Comparison of ENCODE assay signal across 17 cellular contexts in genomic region chr6:143902827-143903226, GRCh38. TPM values are rescaled to one million over a fixed set of nuclear protein-coding genes. Genes with fewer than 3 reads are reported as not detected.
A peak's percentile ranks its signal among the peaks of the same experiment; 100 is the strongest.
DNase-seq lines count a peak whose midpoint lies in the region; ATAC-seq and TF ChIP-seq lines count a peak whose summit lies in the region.
"Had no signal": no experiment of that assay in that cellular context is flagged by ENCODE, and none has a peak within 500 bp of the region (broad histone marks: within the 10 kb centered on the region; RNA-seq: fewer than 3 reads in every experiment).

No MANE protein-coding gene starts in this region.

- no peak for ATAC-seq in heart left ventricle
- no peak for ATAC-seq in left cardiac atrium
- ATAC-seq in psoas muscle, result no peak
- ATAC-seq in HG03108 (IDR thresholded peaks at IDR 0.05; ENCODE audit: unreplicated experiment), result no peak
- no peak for ATAC-seq in stimulated activated memory B cell treated with anti-CD40 and anti-IgM and Interleukin-4, amounts not matched to agents 10 μg/mL and 1 μg/mL and 100 μg/mL, for 72 hours
- ATAC-seq: Panc1, Right ventricle myocardium inferior had no signal

- TF ChIP-seq CTCF in heart left ventricle (IDR thresholded peaks at IDR 0.05) (no peak), esophagus muscularis mucosa (IDR thresholded peaks at IDR 0.05) (no peak), psoas muscle (IDR thresholded peaks at IDR 0.05) (no peak), type B pancreatic cell (conservative IDR thresholded peaks at IDR 0.05) (no peak)

- no peaks in the 10 kb centered on the region for H3K27me3 Mint-ChIP-seq in type B pancreatic cell
- H3K27me3 Mint-ChIP-seq in stimulated activated memory B cell treated with anti-CD40 and anti-IgM and Interleukin-4, amounts not matched to agents 10 μg/mL and 1 μg/mL and 100 μg/mL, for 72 hours, result no peaks in the 10 kb centered on the region

- 82 to 91% (median 87%) methylated on average over 2 of the region's 2 CpGs for WGBS in heart left ventricle, 4 donors
- WGBS in esophagus muscularis mucosa, result 92% methylated on average over 2 of the region's 2 CpGs
- WGBS in psoas muscle, 3 donors, result 71 to 93% (median 77%) methylated on average over 2 of the region's 2 CpGs
- WGBS in urinary bladder, result 85% methylated on average over 2 of the region's 2 CpGs

- no peak for TF ChIP-seq EP300 in esophagus muscularis mucosa (IDR thresholded peaks at IDR 0.05)

- peaks cover 0 to 24% (median 17%) of the 10 kb centered on the region in 12 donors for H3K4me1 ChIP-seq in heart left ventricle
- H3K4me1 ChIP-seq in esophagus muscularis mucosa, result peaks cover 14 to 18% (median 16%) of the 10 kb centered on the region in 4 donors
- no peaks in the 10 kb centered on the region for H3K4me1 ChIP-seq in psoas muscle
- H3K4me1 ChIP-seq in urinary bladder (ENCODE audit: insufficient read depth), result no peaks in the 10 kb centered on the region

- peaks cover 0 to 3% (median 0%) of the 10 kb centered on the region in 12 donors for H3K9me3 ChIP-seq in heart left ventricle
- H3K9me3 ChIP-seq in esophagus muscularis mucosa, result no peaks in the 10 kb centered on the region
- H3K9me3 ChIP-seq in psoas muscle, result no peaks in the 10 kb centered on the region

- H3K4me3 Mint-ChIP-seq in type B pancreatic cell, result no peak overlapping the region
- no peak overlapping the region for H3K4me3 Mint-ChIP-seq in stimulated activated memory B cell treated with anti-CD40 and anti-IgM and Interleukin-4, amounts not matched to agents 10 μg/mL and 1 μg/mL and 100 μg/mL, for 72 hours

- TF ChIP-seq POLR2A in heart left ventricle (IDR thresholded peaks at IDR 0.05), result no peak
- no peak for TF ChIP-seq POLR2A in esophagus muscularis mucosa (IDR thresholded peaks at IDR 0.05; ENCODE audit: low read depth)

- H3K36me3 ChIP-seq in heart left ventricle, result no peaks in the 10 kb centered on the region
- H3K36me3 ChIP-seq in esophagus muscularis mucosa, result no peaks in the 10 kb centered on the region
- H3K36me3 ChIP-seq in psoas muscle (ENCODE audit: insufficient read depth in 1 of 2, low read depth in 1 of 2), result no peaks in the 10 kb centered on the region
- H3K36me3 ChIP-seq in urinary bladder (ENCODE audit: insufficient read depth), result no peaks in the 10 kb centered on the region

- intact Hi-C loops in heart left ventricle (cut with DNase I), result no loop called here
- intact Hi-C loops in left cardiac atrium (cut with DNase I), result no loop called here
- intact Hi-C loops in esophagus muscularis mucosa (cut with DNase I), result no loop called here
- intact Hi-C loops in psoas muscle (cut with DNase I), result no loop called here

- H3K27me3 ChIP-seq in heart left ventricle (no peaks in the 10 kb centered on the region), esophagus muscularis mucosa (no peaks in the 10 kb centered on the region), psoas muscle (ENCODE audit: insufficient read depth in 3 of 3, low read length in 2 of 3) (no peaks in the 10 kb centered on the region)

- DNase-seq in heart left ventricle (no peak), left cardiac atrium (no peak), esophagus muscularis mucosa (ENCODE audit: extremely low spot score) (no peak), psoas muscle (no peak), type B pancreatic cell (ENCODE audit: extremely low spot score, unreplicated experiment) (no peak)
- DNase-seq: 8988T, C1 segment of cervical spinal cord, DMS 273 treated with DMSO at 0.1 percent for 48 hours, NCI-H1105 treated with DMSO at 0.1 percent for 48 hours, NCI-H187, NCI-H774 had no signal

- peaks cover 6% of the 10 kb centered on the region for H3K4me1 Mint-ChIP-seq in type B pancreatic cell (ENCODE audit: unreplicated experiment)
- peaks cover 6% of the 10 kb centered on the region for H3K4me1 Mint-ChIP-seq in stimulated activated memory B cell treated with anti-CD40 and anti-IgM and Interleukin-4, amounts not matched to agents 10 μg/mL and 1 μg/mL and 100 μg/mL, for 72 hours

- no peak overlapping the region for H3K4me3 ChIP-seq in heart left ventricle
- no peak overlapping the region for H3K4me3 ChIP-seq in esophagus muscularis mucosa
- no peak overlapping the region for H3K4me3 ChIP-seq in psoas muscle
- no peak overlapping the region for H3K4me3 ChIP-seq in urinary bladder (ENCODE audit: low read depth, low read length)

- H3K9me3 Mint-ChIP-seq in type B pancreatic cell, result no peaks in the 10 kb centered on the region
- peaks cover 7% of the 10 kb centered on the region for H3K9me3 Mint-ChIP-seq in stimulated activated memory B cell treated with anti-CD40 and anti-IgM and Interleukin-4, amounts not matched to agents 10 μg/mL and 1 μg/mL and 100 μg/mL, for 72 hours

- H3K27ac ChIP-seq in heart left ventricle, result peak overlapping the region in 7 of 12 donors; percentile 47 to 76 (median 67)
- peak overlapping the region; percentile 48 to 68 (median 58) for H3K27ac ChIP-seq in esophagus muscularis mucosa (replicated peaks in 1 of 4)
- H3K27ac ChIP-seq in psoas muscle, result peak overlapping the region; percentile 15
- peak overlapping the region; percentile 52 for H3K27ac ChIP-seq in urinary bladder (ENCODE audit: low read depth)

- H3K36me3 Mint-ChIP-seq in type B pancreatic cell, result no peaks in the 10 kb centered on the region
- peaks cover 23% of the 10 kb centered on the region for H3K36me3 Mint-ChIP-seq in stimulated activated memory B cell treated with anti-CD40 and anti-IgM and Interleukin-4, amounts not matched to agents 10 μg/mL and 1 μg/mL and 100 μg/mL, for 72 hours

- H3K27ac Mint-ChIP-seq in type B pancreatic cell, result no peak overlapping the region
- H3K27ac Mint-ChIP-seq in stimulated activated memory B cell treated with anti-CD40 and anti-IgM and Interleukin-4, amounts not matched to agents 10 μg/mL and 1 μg/mL and 100 μg/mL, for 72 hours, result no peak overlapping the region

RNA-seq across cellular contexts. Expression of gene ZC2HC1B, which starts 38.6 kb away (rescaled TPM):
- total RNA-seq in heart left ventricle (under 1 TPM in 1 of 9 donors, not detected in 8; 0.25 TPM), left cardiac atrium (not detected), esophagus muscularis mucosa (not detected), psoas muscle (under 1 TPM in 1 of 4 donors, not detected in 3; 0.56 TPM), urinary bladder (not detected), type B pancreatic cell (ENCODE audit: low replicate concordance) (0.34 TPM in 1 of 2 replicates, not detected in the other)
- polyA plus RNA-seq in heart left ventricle (not detected), psoas muscle (not detected), urinary bladder (not detected)
- total RNA-seq: NCI-H460, Right ventricle myocardium inferior had no signal

RNA-seq across cellular contexts. Expression of gene LTV1, which starts 59.7 kb away (rescaled TPM):
- total RNA-seq in heart left ventricle, result 10 to 100 TPM in 8 of 9 donors, 1 to 10 TPM in 1; 9.8 to 16.5 (median 12.9) TPM
- 10 to 100 TPM; 10.0 to 28.9 TPM for polyA plus RNA-seq in heart left ventricle
- 10 to 100 TPM; 13.1 to 20.0 TPM for total RNA-seq in left cardiac atrium
- total RNA-seq in esophagus muscularis mucosa, result 10 to 100 TPM; 15.0 to 20.0 (median 18.0) TPM
- 10 to 100 TPM; 19.1 to 36.6 (median 31.7) TPM for total RNA-seq in psoas muscle
- 10 to 100 TPM; 31.8 to 57.1 (median 41.4) TPM for polyA plus RNA-seq in psoas muscle
- total RNA-seq in urinary bladder, result 22.0 TPM
- 25.7 TPM for polyA plus RNA-seq in urinary bladder
- 18.7 and 24.2 TPM in 2 replicates for total RNA-seq in type B pancreatic cell (ENCODE audit: low replicate concordance)

Comparison
In these comparisons a context has a peak if more than half of its experiments do, and no peak if none do; other contexts are left out.
1. H3K27ac ChIP-seq: peak in every context shown above with its lines; median percentile 67 in heart left ventricle; 58 in esophagus muscularis mucosa; 52 in urinary bladder; 15 in psoas muscle.